Comparison of ENCODE assay signal across 19 cellular contexts in genomic region chr13:79442221-79442620, GRCh38.
"Had no signal": no experiment of that assay in that cellular context is flagged by ENCODE, and none has a peak within 500 bp of the region (broad histone marks: within the 10 kb centered on the region; RNA-seq: fewer than 3 reads in every experiment).

No MANE protein-coding gene starts in this region.

- H3K36me3 ChIP-seq: breast epithelium, gastrocnemius medialis, heart left ventricle, left lung, tibial nerve had no signal

- ATAC-seq: gastrocnemius medialis; heart left ventricle; left lung; natural killer cell treated with Interleukin-12 subunit alpha and Interleukin-12 subunit beta and Interleukin-15 and Interleukin-18, amount 100 ng/mL, for 72 hours had no signal

- H3K4me1 ChIP-seq: breast epithelium, gastrocnemius medialis, heart left ventricle, left lung, tibial nerve had no signal

- H3K9me3 ChIP-seq: breast epithelium, gastrocnemius medialis, heart left ventricle, left lung, tibial nerve had no signal

- H3K27ac ChIP-seq: breast epithelium, epithelial cell of prostate, gastrocnemius medialis, heart left ventricle, left lung, skin epidermis, tibial nerve had no signal

- DNase-seq: activated CD4-positive, alpha-beta T cell treated with anti-CD3 and anti-CD28 coated beads, Interleukin-2, amount 50 U/mL, for 1 hour; activated CD8-positive, alpha-beta memory T cell treated with anti-CD3 and anti-CD28 coated beads for 24 hours; activated naive CD4-positive, alpha-beta T cell; activated naive CD8-positive, alpha-beta T cell treated with anti-CD3 and anti-CD28 coated beads, Interleukin-2, amount 10 ng/mL, durations not matched to agents 7 days and 5 days; cerebellar nuclear complex; dermis blood vessel endothelial cell; gastrocnemius medialis; heart left ventricle; left lung; retina; stimulated activated CD4-positive, alpha-beta T cell treated with anti-CD3 and anti-CD28 coated beads, Interleukin-4, amount 100 ng/mL, for 24 hours; stimulated activated naive CD4-positive, alpha-beta T cell treated with Interleukin-2 at 50 U/mL for 16 hours; substantia nigra had no signal

- FAIRE-seq: keratinocyte had no signal

- H3K4me3 ChIP-seq: breast epithelium, gastrocnemius medialis, heart left ventricle, left lung, skin epidermis, tibial nerve had no signal

- H3K27me3 ChIP-seq: breast epithelium, gastrocnemius medialis, heart left ventricle, left lung, tibial nerve had no signal
